In genomic region chr17:68443974-68444464, GRCh38 we compare ENCODE assay signal across 25 cellular contexts. TPM values are rescaled to one million over a fixed set of nuclear protein-coding genes. Genes with fewer than 3 reads are reported as not detected.
DNase-seq lines count a peak whose midpoint lies in the region; ATAC-seq and TF ChIP-seq lines count a peak whose summit lies in the region.
"Had no signal": no experiment of that assay in that cellular context is flagged by ENCODE, and none has a peak within 500 bp of the region (broad histone marks: within the 10 kb centered on the region; RNA-seq: fewer than 3 reads in every experiment).

No MANE protein-coding gene starts in this region.

- H3K4me3 Mint-ChIP-seq in WTC11: no peak overlapping the region
- H3K4me3 Mint-ChIP-seq: activated naive CD4-positive, alpha-beta T cell treated with anti-CD3 and anti-CD28 coated beads, Interleukin-2, amount 50 U/mL, for 24 hours; activated T-helper 1 cell treated with anti-CD3 and anti-CD28 coated beads, Interleukin-12 subunit alpha, Interleukin-12 subunit beta, Interleukin-2, Interleukin-4 antibody, amounts not matched to agents 30 ng/mL and 10 ng/mL and 1 ng/mL, durations not matched to agents 14 hours and 24 hours and 36 hours; H9; neural progenitor cell; type B pancreatic cell had no signal

- WGBS in heart right ventricle, 2 donors: 53 to 67% methylated on average over 11 of the region's 11 CpGs
- WGBS in sigmoid colon, 2 donors: 90 to 93% methylated on average over 11 of the region's 11 CpGs

- H3K27ac ChIP-seq in angular gyrus (ENCODE audit: low read depth, low read length) (peak overlapping the region; percentile 5), heart right ventricle (peak overlapping the region in 9 of 10 donors; percentile 9 to 84 (median 68)), sigmoid colon (peak overlapping the region in 3 of 4 donors; percentile 52 to 75 (median 69))
- H3K27ac ChIP-seq: C4-2B, neural progenitor cell had no signal

- H3K36me3 Mint-ChIP-seq in WTC11: peaks cover under 1% of the 10 kb centered on the region; the same call in 1 of the 2 replicates
- H3K36me3 Mint-ChIP-seq: activated naive CD4-positive, alpha-beta T cell treated with anti-CD3 and anti-CD28 coated beads, Interleukin-2, amount 50 U/mL, for 24 hours; neural progenitor cell had no signal

- CTCF ChIA-PET in WTC11 (lab: Charles Lee): interaction anchor here (0.6 to 1.9 kb wide), 2 partner anchors 20 to 22 kb away, joined by 3 to 4 read pairs; no protein-coding TSS in a partner anchor

- TF ChIP-seq POLR2A in sigmoid colon (IDR thresholded peaks at IDR 0.05): no peak

- no peaks in the 10 kb centered on the region for H3K9me3 Mint-ChIP-seq in WTC11
- H3K9me3 Mint-ChIP-seq: activated naive CD4-positive, alpha-beta T cell treated with anti-CD3 and anti-CD28 coated beads, Interleukin-2, amount 50 U/mL, for 24 hours; activated T-helper 1 cell treated with anti-CD3 and anti-CD28 coated beads, Interleukin-12 subunit alpha, Interleukin-12 subunit beta, Interleukin-2, Interleukin-4 antibody, amounts not matched to agents 30 ng/mL and 10 ng/mL and 1 ng/mL, durations not matched to agents 14 hours and 24 hours and 36 hours; H9; neural progenitor cell; type B pancreatic cell had no signal

- H3K36me3 ChIP-seq in heart right ventricle: peaks cover 0 to 93% (median 21%) of the 10 kb centered on the region in 9 donors
- H3K36me3 ChIP-seq in sigmoid colon: peaks cover under 1 to 78% (median 20%) of the 10 kb centered on the region in 4 donors
- H3K36me3 ChIP-seq: neural progenitor cell had no signal

- peak; percentile 69 for DNase-seq in AG10803 (ENCODE audit: low read depth)
- DNase-seq in heart right ventricle: no peak
- no peak for DNase-seq in sigmoid colon
- no peak for DNase-seq in WTC11 (ENCODE audit: low spot score)
- DNase-seq: activated CD4-positive, alpha-beta T cell treated with anti-CD3 and anti-CD28 coated beads, Interleukin-2, amount 50 U/mL, for 48 hours; activated CD8-positive, alpha-beta memory T cell treated with anti-CD3 and anti-CD28 coated beads, Interleukin-2, amount 50 U/mL, for 4 hours; amygdala; dermis blood vessel endothelial cell; DND-41; H9; NCI-H1105; NCI-H2029 treated with DMSO at 0.1 percent for 48 hours; posterior cingulate gyrus; RPMI8226; T-helper 1 cell had no signal

- no peak overlapping the region for H3K27ac Mint-ChIP-seq in WTC11
- H3K27ac Mint-ChIP-seq: activated naive CD4-positive, alpha-beta T cell treated with anti-CD3 and anti-CD28 coated beads, Interleukin-2, amount 50 U/mL, for 24 hours; activated T-helper 1 cell treated with anti-CD3 and anti-CD28 coated beads, Interleukin-12 subunit alpha, Interleukin-12 subunit beta, Interleukin-2, Interleukin-4 antibody, amounts not matched to agents 30 ng/mL and 10 ng/mL and 1 ng/mL, durations not matched to agents 14 hours and 24 hours and 36 hours; H9; neural progenitor cell; type B pancreatic cell had no signal

- H3K27me3 Mint-ChIP-seq in WTC11 (ENCODE audit: low read depth): no peaks in the 10 kb centered on the region
- H3K27me3 Mint-ChIP-seq: activated naive CD4-positive, alpha-beta T cell treated with anti-CD3 and anti-CD28 coated beads, Interleukin-2, amount 50 U/mL, for 24 hours; type B pancreatic cell had no signal

- TF ChIP-seq EP300 in sigmoid colon (IDR thresholded peaks at IDR 0.05): no peak

- no peaks in the 10 kb centered on the region for H3K9me3 ChIP-seq in heart right ventricle
- no peaks in the 10 kb centered on the region for H3K9me3 ChIP-seq in sigmoid colon

- H3K4me1 Mint-ChIP-seq in WTC11: peaks cover 19% of the 10 kb centered on the region

- POLR2A ChIA-PET in WTC11 (lab: Charles Lee): no interaction called here

- intact Hi-C loops in heart right ventricle (cut with DNase I) (no loop called here), sigmoid colon (cut with DNase I) (no loop called here)

- TF ChIP-seq CTCF in AG10803 (conservative IDR thresholded peaks at IDR 0.05; ENCODE audit: low read length): no peak
- no peak for TF ChIP-seq CTCF in heart right ventricle (IDR thresholded peaks at IDR 0.05)
- no peak for TF ChIP-seq CTCF in sigmoid colon (IDR thresholded peaks at IDR 0.05)
- TF ChIP-seq CTCF in WTC11 (IDR thresholded peaks at IDR 0.05): no peak

- H3K4me1 ChIP-seq in heart right ventricle (peaks cover 6 to 75% (median 42%) of the 10 kb centered on the region in 9 donors), sigmoid colon (peaks cover 0 to 36% (median 14%) of the 10 kb centered on the region in 4 donors)
- H3K4me1 ChIP-seq: neural progenitor cell had no signal

- H3K27me3 ChIP-seq in heart right ventricle (no peaks in the 10 kb centered on the region), sigmoid colon (no peaks in the 10 kb centered on the region)
- H3K27me3 ChIP-seq: neural progenitor cell had no signal

- no peak overlapping the region for H3K4me3 ChIP-seq in AG10803 (ENCODE audit: low read length)
- no peak overlapping the region for H3K4me3 ChIP-seq in heart right ventricle
- no peak overlapping the region for H3K4me3 ChIP-seq in sigmoid colon
- H3K4me3 ChIP-seq: K562, lung, neural progenitor cell had no signal

- ATAC-seq in heart right ventricle (peak in 3 of 8 donors; percentile 3 to 41 (median 26)), WTC11 (no peak), GM19397 (IDR thresholded peaks at IDR 0.05; ENCODE audit: unreplicated experiment) (no peak), HG03469 (IDR thresholded peaks at IDR 0.05; ENCODE audit: unreplicated experiment) (no peak)
- ATAC-seq: K562 had no signal

TF ChIP-seq in WTC11, 78 proteins besides CTCF, POLR2A, EP300 and RAD21:
- no peak for TF ChIP-seq SP1 (CRISPR knock-in tag; conservative IDR thresholded peaks at IDR 0.05)
- no peak for TF ChIP-seq TEAD1 (CRISPR knock-in tag; IDR thresholded peaks at IDR 0.05)

RNA-seq across cellular contexts. Expression of gene WIPI1, which starts 13.3 kb away (rescaled TPM):
- total RNA-seq in heart right ventricle (100 to 1,000 TPM in 7 of 10 donors, 10 to 100 TPM in 3; 58.6 to 201 (median 122) TPM), sigmoid colon (10 to 100 TPM; 18.9 to 28.5 (median 22.3) TPM), WTC11 (2021) (16.2 to 29.3 TPM (median 17.5 TPM) in 3 replicates)
- polyA plus RNA-seq in heart right ventricle (10 to 100 TPM; 46.6 to 90.4 TPM), sigmoid colon (10 to 100 TPM; 63.2 to 78.8 (median 78.1) TPM)

Comparison
In these comparisons a context has a peak if more than half of its experiments do, and no peak if none do; other contexts are left out.
1. H3K27ac ChIP-seq: peak in every context shown above with its lines; median percentile 69 in sigmoid colon; 68 in heart right ventricle; 5 in angular gyrus.